Comparison of ENCODE assay signal across 7 cellular contexts in the genomic region with DNA sequence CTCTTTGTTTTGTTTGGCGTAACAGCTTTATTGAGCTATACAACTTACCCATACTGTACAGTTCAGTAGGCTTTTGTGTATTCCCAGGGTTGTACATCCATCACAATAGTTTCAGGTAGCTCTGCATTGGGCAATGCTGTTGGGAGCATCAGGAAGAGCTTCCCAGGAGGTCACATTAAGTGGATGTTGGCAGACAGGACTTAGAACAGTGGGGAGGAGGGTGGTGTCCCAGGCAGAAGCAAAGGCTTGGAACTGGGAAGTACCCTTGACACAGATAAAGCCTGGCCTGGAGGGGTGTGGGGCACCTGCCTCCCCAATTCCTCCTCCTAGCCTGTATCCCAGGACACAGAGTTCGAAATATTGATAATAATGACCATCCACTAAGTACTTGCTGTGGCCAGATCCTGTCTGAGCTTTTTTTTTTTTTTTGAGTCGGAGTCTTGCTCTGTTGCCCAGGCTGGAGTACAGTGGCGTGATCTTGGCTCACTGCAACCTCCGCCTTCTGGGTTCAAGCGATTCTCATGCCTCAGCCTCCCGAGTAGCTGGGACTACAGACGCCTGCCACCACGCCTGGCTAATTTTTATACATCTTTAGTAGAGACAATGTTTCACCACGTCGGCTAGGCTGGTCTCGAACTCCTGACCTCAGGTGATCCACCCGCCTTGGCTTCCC. TPM values are rescaled to one million over a fixed set of nuclear protein-coding genes. Genes with fewer than 3 reads are reported as not detected.
DNase-seq lines count a peak whose midpoint lies in the region; FAIRE-seq and TF ChIP-seq lines count a peak whose summit lies in the region.
"Not testable (repeated sequence)": the region's sequence is repeated elsewhere in the genome, so short reads cannot be mapped to it uniquely, and the experiment has no call there.
"Had no signal": no experiment of that assay in that cellular context is flagged by ENCODE, and none has a peak within 500 bp of the region (broad histone marks: within the 10 kb centered on the region; RNA-seq: fewer than 3 reads in every experiment).

No MANE protein-coding gene starts in this region.

- not testable (repeated sequence) for H3K9me3 ChIP-seq in keratinocyte (ENCODE audit: control insufficient read depth, low read depth, low read length)

- CTCF ChIA-PET in activated CD4-positive, alpha-beta T cell treated with anti-CD3 and anti-CD28 coated beads, Interleukin-2, amount 10 ng/mL, durations not matched to agents 7 days and 5 days (lab: Charles Lee), result interaction anchor here (1.0 to 1.1 kb wide), 2 partner anchors 13 to 28 kb away, joined by 3 read pairs; no protein-coding TSS in a partner anchor

- dilution Hi-C loops in keratinocyte (cut with MboI; ENCODE audit: extremely low pct_ligation_motif_present, low sequenced_read_pairs), result not testable (repeated sequence)

- peaks cover 18% of the 10 kb centered on the region for H3K36me3 Mint-ChIP-seq in activated CD4-positive, alpha-beta T cell treated with anti-CD3 and anti-CD28 coated beads, Interleukin-2, amount 10 ng/mL, durations not matched to agents 7 days and 5 days (ENCODE audit: low read depth)
- peaks cover 13% of the 10 kb centered on the region for H3K36me3 Mint-ChIP-seq in chondrocyte (ENCODE audit: low read depth)
- H3K36me3 Mint-ChIP-seq in stimulated activated naive CD8-positive, alpha-beta T cell treated with anti-CD3 and anti-CD28 coated beads, Interleukin-15, Interleukin-2, amounts not matched to agents 100 ng/mL and 50 ng/mL, for 24 hours (ENCODE audit: low read depth), result peaks cover 21% of the 10 kb centered on the region

- not testable (repeated sequence) for H2AFZ ChIP-seq in keratinocyte (ENCODE audit: control insufficient read depth, low read length)

- peak overlapping the region; percentile 100 for H3K4me3 ChIP-seq in GM12865 (ENCODE audit: low read depth, low read length)
- peak overlapping the region; percentile 89 to 92 (median 90) for H3K4me3 ChIP-seq in keratinocyte (ENCODE audit: control insufficient read depth in 2 of 3, extremely low read depth in 1 of 3, insufficient read depth in 2 of 3, low read depth in 1 of 3, low read length in 3 of 3)

- H3K36me3 ChIP-seq in keratinocyte (ENCODE audit: control insufficient read depth in 2 of 2, extremely low read depth in 1 of 2, insufficient read depth in 2 of 2, low read length in 2 of 2), result peaks cover 18 to 24% of the 10 kb centered on the region in 2 experiments

- POLR2A ChIA-PET in activated CD4-positive, alpha-beta T cell treated with anti-CD3 and anti-CD28 coated beads, Interleukin-2, amount 10 ng/mL, durations not matched to agents 7 days and 5 days (lab: Charles Lee), result not testable (repeated sequence)

- H3K4me1 ChIP-seq in keratinocyte (ENCODE audit: control insufficient read depth, extremely low read depth, insufficient read depth, low read length), result peaks cover 19% of the 10 kb centered on the region

- peak overlapping the region; percentile 26 for H3K27ac ChIP-seq in keratinocyte (ENCODE audit: control insufficient read depth, insufficient read depth, low read length)

- H4K20me1 ChIP-seq in keratinocyte (ENCODE audit: control insufficient read depth, extremely low read depth, insufficient read depth, low read length), result not testable (repeated sequence)

- not testable (repeated sequence) for DNase-seq in GM12865 (ENCODE audit: low read depth); activated CD4-positive, alpha-beta T cell treated with anti-CD3 and anti-CD28 coated beads, Interleukin-2, amount 10 ng/mL, durations not matched to agents 7 days and 5 days; chondrocyte (ENCODE audit: low spot score); keratinocyte (ENCODE audit: low read depth, low spot score)
- peak; percentile 74 for DNase-seq in NCI-H345 treated with DMSO at 0.1 percent for 48 hours (lab: John Stamatoyannopoulos, UW; ENCODE audit: unreplicated experiment)

- FAIRE-seq in keratinocyte (lab: Jason Lieb, UNC), result not testable (repeated sequence)

- not testable (repeated sequence) for H3K9me1 ChIP-seq in keratinocyte (ENCODE audit: control insufficient read depth, extremely low read depth, insufficient read depth, low read length)

- H3K79me2 ChIP-seq in keratinocyte (ENCODE audit: control insufficient read depth, insufficient read depth, low read length), result not testable (repeated sequence)

- H3K4me1 Mint-ChIP-seq in activated CD4-positive, alpha-beta T cell treated with anti-CD3 and anti-CD28 coated beads, Interleukin-2, amount 10 ng/mL, durations not matched to agents 7 days and 5 days, result peaks cover 27% of the 10 kb centered on the region
- peaks cover 19% of the 10 kb centered on the region for H3K4me1 Mint-ChIP-seq in chondrocyte (ENCODE audit: low read depth)
- peaks cover 19% of the 10 kb centered on the region for H3K4me1 Mint-ChIP-seq in stimulated activated naive CD8-positive, alpha-beta T cell treated with anti-CD3 and anti-CD28 coated beads, Interleukin-15, Interleukin-2, amounts not matched to agents 100 ng/mL and 50 ng/mL, for 24 hours (ENCODE audit: low read depth)

- not testable (repeated sequence) for H3K27me3 ChIP-seq in keratinocyte (ENCODE audit: control insufficient read depth, extremely low read depth, insufficient read depth, low read length)

- H3K27ac Mint-ChIP-seq in activated CD4-positive, alpha-beta T cell treated with anti-CD3 and anti-CD28 coated beads, Interleukin-2, amount 10 ng/mL, durations not matched to agents 7 days and 5 days, result peak overlapping the region; percentile 95
- peak overlapping the region; percentile 72 for H3K27ac Mint-ChIP-seq in chondrocyte (ENCODE audit: unreplicated experiment)
- peak overlapping the region; percentile 67 for H3K27ac Mint-ChIP-seq in stimulated activated naive CD8-positive, alpha-beta T cell treated with anti-CD3 and anti-CD28 coated beads, Interleukin-15, Interleukin-2, amounts not matched to agents 100 ng/mL and 50 ng/mL, for 24 hours

- H3K27me3 Mint-ChIP-seq in activated CD4-positive, alpha-beta T cell treated with anti-CD3 and anti-CD28 coated beads, Interleukin-2, amount 10 ng/mL, durations not matched to agents 7 days and 5 days; chondrocyte (ENCODE audit: low read depth); stimulated activated naive CD8-positive, alpha-beta T cell treated with anti-CD3 and anti-CD28 coated beads, Interleukin-15, Interleukin-2, amounts not matched to agents 100 ng/mL and 50 ng/mL, for 24 hours: not testable (repeated sequence)

- not testable (repeated sequence) for TF ChIP-seq CTCF in GM12865 (IDR thresholded peaks at IDR 0.05; ENCODE audit: insufficient read depth, low read depth, low read length, missing control alignments); chondrocyte (IDR thresholded peaks at IDR 0.05); keratinocyte (optimal IDR thresholded peaks at IDR 0.05 in 1 of 3, IDR thresholded peaks at IDR 0.05 in 1 of 3, conservative IDR thresholded peaks at IDR 0.05 in 1 of 3; ENCODE audit: extremely low read depth in 1 of 3, insufficient read depth in 2 of 3, low read length in 3 of 3)

- not testable (repeated sequence) for H3K9ac ChIP-seq in keratinocyte (ENCODE audit: control insufficient read depth, extremely low read depth, insufficient read depth, low read length)

- not testable (repeated sequence) for H3K9me3 Mint-ChIP-seq in activated CD4-positive, alpha-beta T cell treated with anti-CD3 and anti-CD28 coated beads, Interleukin-2, amount 10 ng/mL, durations not matched to agents 7 days and 5 days; chondrocyte (ENCODE audit: low read depth); stimulated activated naive CD8-positive, alpha-beta T cell treated with anti-CD3 and anti-CD28 coated beads, Interleukin-15, Interleukin-2, amounts not matched to agents 100 ng/mL and 50 ng/mL, for 24 hours

- H3K4me3 Mint-ChIP-seq in activated CD4-positive, alpha-beta T cell treated with anti-CD3 and anti-CD28 coated beads, Interleukin-2, amount 10 ng/mL, durations not matched to agents 7 days and 5 days, result peak overlapping the region; percentile 79
- H3K4me3 Mint-ChIP-seq in chondrocyte (ENCODE audit: unreplicated experiment), result peak overlapping the region; percentile 71
- peak overlapping the region; percentile 82 for H3K4me3 Mint-ChIP-seq in stimulated activated naive CD8-positive, alpha-beta T cell treated with anti-CD3 and anti-CD28 coated beads, Interleukin-15, Interleukin-2, amounts not matched to agents 100 ng/mL and 50 ng/mL, for 24 hours

- peak overlapping the region; percentile 94 for H3K4me2 ChIP-seq in keratinocyte (ENCODE audit: control insufficient read depth, extremely low read depth, insufficient read depth, low read depth, low read length)

RNA-seq across cellular contexts. Expression of a gene that starts 1.3 kb away (rescaled TPM):
- 10 to 100 TPM; 92.5 to 94.2 TPM for total RNA-seq in activated CD4-positive, alpha-beta T cell treated with anti-CD3 and anti-CD28 coated beads, Interleukin-2, amount 10 ng/mL, durations not matched to agents 7 days and 5 days
- 78.8 to 85.3 TPM (median 80.2 TPM) in 3 replicates for total RNA-seq in chondrocyte
- polyA plus RNA-seq in keratinocyte, result 35.9 to 89.0 TPM (median 50.9 TPM) in 3 replicates
- 10.4 TPM for polyA plus RNA-seq in keratinocyte (2011; ENCODE audit: low read depth)
- polyA plus RNA-seq in keratinocyte (2011; cell fraction: cytosol; rRNA removed), result 52.8 and 158 TPM in 2 replicates
- polyA plus RNA-seq in keratinocyte (2011; cell fraction: nucleus; rRNA removed), result 24.0 and 27.2 TPM in 2 replicates
- 69.5 and 195 TPM in 2 replicates for polyA plus RNA-seq in keratinocyte (2012; ENCODE audit: low replicate concordance)
- polyA minus RNA-seq in keratinocyte, result 8.2 to 24.0 TPM (median 11.0 TPM) in 3 replicates
- polyA minus RNA-seq in keratinocyte (2011; cell fraction: cytosol; rRNA and poly(A)+ RNA removed), result 158 TPM
- polyA minus RNA-seq in keratinocyte (2011; cell fraction: nucleus; rRNA and poly(A)+ RNA removed), result 15.7 and 17.5 TPM in 2 replicates

RNA-seq across cellular contexts. Expression of a gene that starts 12.1 kb away (rescaled TPM):
- total RNA-seq in activated CD4-positive, alpha-beta T cell treated with anti-CD3 and anti-CD28 coated beads, Interleukin-2, amount 10 ng/mL, durations not matched to agents 7 days and 5 days, result not detected
- not detected in 3 replicates for total RNA-seq in chondrocyte
- 28.9 to 77.4 TPM (median 67.4 TPM) in 3 replicates for polyA plus RNA-seq in keratinocyte
- 191 TPM for polyA plus RNA-seq in keratinocyte (2011; ENCODE audit: low read depth)
- polyA plus RNA-seq in keratinocyte (2011; cell fraction: cytosol; rRNA removed), result 131 and 203 TPM in 2 replicates
- polyA plus RNA-seq in keratinocyte (2011; cell fraction: nucleus; rRNA removed), result 209 and 300 TPM in 2 replicates
- 59.4 and 461 TPM in 2 replicates for polyA plus RNA-seq in keratinocyte (2012; ENCODE audit: low replicate concordance)
- polyA minus RNA-seq in keratinocyte, result 24.6 to 108 TPM (median 50.3 TPM) in 3 replicates
- 101 TPM for polyA minus RNA-seq in keratinocyte (2011; cell fraction: cytosol; rRNA and poly(A)+ RNA removed)
- polyA minus RNA-seq in keratinocyte (2011; cell fraction: nucleus; rRNA and poly(A)+ RNA removed), result 71.9 and 103 TPM in 2 replicates
- total RNA-seq: H7 had no signal

RNA-seq across cellular contexts. Expression of a gene that starts 30.0 kb away (rescaled TPM):
- 100 to 1,000 TPM; 128 to 129 TPM for total RNA-seq in activated CD4-positive, alpha-beta T cell treated with anti-CD3 and anti-CD28 coated beads, Interleukin-2, amount 10 ng/mL, durations not matched to agents 7 days and 5 days
- total RNA-seq in chondrocyte, result 130 to 147 TPM (median 140 TPM) in 3 replicates
- 23.5 to 30.9 TPM (median 28.1 TPM) in 3 replicates for polyA plus RNA-seq in keratinocyte
- polyA plus RNA-seq in keratinocyte (2011; ENCODE audit: low read depth), result 102 TPM
- polyA plus RNA-seq in keratinocyte (2011; cell fraction: cytosol; rRNA removed), result 24.6 and 44.2 TPM in 2 replicates
- 61.0 and 78.9 TPM in 2 replicates for polyA plus RNA-seq in keratinocyte (2011; cell fraction: nucleus; rRNA removed)
- polyA plus RNA-seq in keratinocyte (2012; ENCODE audit: low replicate concordance), result 68.4 and 90.5 TPM in 2 replicates
- 47.5 to 170 TPM (median 51.2 TPM) in 3 replicates for polyA minus RNA-seq in keratinocyte
- 52.4 TPM for polyA minus RNA-seq in keratinocyte (2011; cell fraction: cytosol; rRNA and poly(A)+ RNA removed)
- polyA minus RNA-seq in keratinocyte (2011; cell fraction: nucleus; rRNA and poly(A)+ RNA removed), result 21.5 and 21.9 TPM in 2 replicates

RNA-seq across cellular contexts. Expression of a gene that starts 33.8 kb away (rescaled TPM):
- 10 to 100 TPM; 57.2 to 59.9 TPM for total RNA-seq in activated CD4-positive, alpha-beta T cell treated with anti-CD3 and anti-CD28 coated beads, Interleukin-2, amount 10 ng/mL, durations not matched to agents 7 days and 5 days
- 43.5 to 53.6 TPM (median 49.3 TPM) in 3 replicates for total RNA-seq in chondrocyte
- 61.3 to 71.3 TPM (median 68.7 TPM) in 3 replicates for polyA plus RNA-seq in keratinocyte
- 12.9 TPM for polyA plus RNA-seq in keratinocyte (2011; ENCODE audit: low read depth)
- polyA plus RNA-seq in keratinocyte (2011; cell fraction: cytosol; rRNA removed), result 40.6 and 68.8 TPM in 2 replicates
- 71.2 and 78.4 TPM in 2 replicates for polyA plus RNA-seq in keratinocyte (2011; cell fraction: nucleus; rRNA removed)
- polyA plus RNA-seq in keratinocyte (2012; ENCODE audit: low replicate concordance), result 26.6 and 60.0 TPM in 2 replicates
- polyA minus RNA-seq in keratinocyte, result 48.2 to 64.8 TPM (median 49.7 TPM) in 3 replicates
- polyA minus RNA-seq in keratinocyte (2011; cell fraction: cytosol; rRNA and poly(A)+ RNA removed), result 79.8 TPM
- 30.1 and 30.7 TPM in 2 replicates for polyA minus RNA-seq in keratinocyte (2011; cell fraction: nucleus; rRNA and poly(A)+ RNA removed)

RNA-seq across cellular contexts. Expression of a gene that starts 41.8 kb away (rescaled TPM):
- total RNA-seq in activated CD4-positive, alpha-beta T cell treated with anti-CD3 and anti-CD28 coated beads, Interleukin-2, amount 10 ng/mL, durations not matched to agents 7 days and 5 days, result 1 to 10 TPM in 1 of 2 experiments, under 1 TPM in 1; 0.60 to 1.0 TPM
- total RNA-seq in chondrocyte, result 87.0 to 127 TPM (median 91.9 TPM) in 3 replicates
- 0.25 to 0.34 TPM (median 0.31 TPM) in 3 replicates for polyA plus RNA-seq in keratinocyte
- polyA plus RNA-seq in keratinocyte (2011; ENCODE audit: low read depth), result 1.6 TPM
- polyA plus RNA-seq in keratinocyte (2011; cell fraction: cytosol; rRNA removed), result 0.06 and 0.13 TPM in 2 replicates
- polyA plus RNA-seq in keratinocyte (2011; cell fraction: nucleus; rRNA removed), result 1.1 and 2.1 TPM in 2 replicates
- polyA plus RNA-seq in keratinocyte (2012; ENCODE audit: low replicate concordance), result 0.60 and 1.5 TPM in 2 replicates
- polyA minus RNA-seq in keratinocyte, result 0.59 to 0.96 TPM (median 0.64 TPM) in 3 replicates
- 0.38 TPM for polyA minus RNA-seq in keratinocyte (2011; cell fraction: cytosol; rRNA and poly(A)+ RNA removed)
- polyA minus RNA-seq in keratinocyte (2011; cell fraction: nucleus; rRNA and poly(A)+ RNA removed), result 0.53 and 0.93 TPM in 2 replicates
